In the genomic region with DNA sequence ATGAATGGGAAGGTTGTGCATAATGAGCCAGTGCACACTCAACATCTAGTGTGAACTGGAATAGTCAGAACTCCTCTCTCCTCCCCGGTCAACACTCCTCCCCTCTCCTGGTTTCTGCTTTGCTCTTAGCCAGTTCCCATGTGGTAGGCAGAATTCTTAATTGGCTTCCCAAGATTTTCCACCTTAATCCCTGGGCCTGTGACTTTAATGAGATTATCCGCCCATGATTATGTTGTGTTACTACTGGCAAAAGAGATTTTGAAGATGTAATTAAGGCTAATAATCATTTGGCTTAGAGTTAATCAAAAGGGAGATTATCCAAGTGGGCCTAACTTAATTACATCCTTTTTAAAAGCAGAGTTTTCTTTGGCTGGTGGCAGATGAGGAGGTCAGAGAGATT, we compare ENCODE assay signal across 32 cellular contexts.
"Had no signal": no experiment of that assay in that cellular context is flagged by ENCODE, and none has a peak within 500 bp of the region (broad histone marks: within the 10 kb centered on the region; RNA-seq: fewer than 3 reads in every experiment).

No MANE protein-coding gene starts in this region.

- H3K27ac ChIP-seq: ascending aorta, cardiac muscle cell, KMS-11, Peyer's patch had no signal

- H3K36me3 ChIP-seq: ascending aorta, cardiac muscle cell, Peyer's patch had no signal

- H3K36me3 Mint-ChIP-seq: activated CD4-positive, alpha-beta memory T cell treated with anti-CD3 and anti-CD28 coated beads for 36 hours; activated naive CD8-positive, alpha-beta T cell treated with anti-CD3 and anti-CD28 coated beads, Interleukin-2, amount 10 ng/mL, durations not matched to agents 7 days and 5 days had no signal

- H3K4me3 Mint-ChIP-seq: activated CD4-positive, alpha-beta memory T cell treated with anti-CD3 and anti-CD28 coated beads for 36 hours; activated naive CD8-positive, alpha-beta T cell treated with anti-CD3 and anti-CD28 coated beads, Interleukin-2, amount 10 ng/mL, durations not matched to agents 7 days and 5 days; activated T-cell treated with anti-CD3 and anti-CD28 coated beads, Interleukin-2, amount 50 U/mL, for 72 hours; activated T-helper 17 cell treated with anti-CD3 and anti-CD28 coated beads, Interleukin-2, amount 50 U/mL, for 72 hours; central memory CD8-positive, alpha-beta T cell had no signal

- H3K4me3 ChIP-seq: ascending aorta, cardiac muscle cell, Peyer's patch had no signal

- H3K9ac ChIP-seq: KMS-11 had no signal

- H3K27ac Mint-ChIP-seq: activated CD4-positive, alpha-beta memory T cell treated with anti-CD3 and anti-CD28 coated beads for 36 hours; activated naive CD8-positive, alpha-beta T cell treated with anti-CD3 and anti-CD28 coated beads, Interleukin-2, amount 10 ng/mL, durations not matched to agents 7 days and 5 days; activated T-cell treated with anti-CD3 and anti-CD28 coated beads, Interleukin-2, amount 50 U/mL, for 72 hours; activated T-helper 17 cell treated with anti-CD3 and anti-CD28 coated beads, Interleukin-2, amount 50 U/mL, for 72 hours had no signal

- H3K9me3 Mint-ChIP-seq: activated CD4-positive, alpha-beta memory T cell treated with anti-CD3 and anti-CD28 coated beads for 36 hours; activated naive CD8-positive, alpha-beta T cell treated with anti-CD3 and anti-CD28 coated beads, Interleukin-2, amount 10 ng/mL, durations not matched to agents 7 days and 5 days; activated T-cell treated with anti-CD3 and anti-CD28 coated beads, Interleukin-2, amount 50 U/mL, for 72 hours; activated T-helper 17 cell treated with anti-CD3 and anti-CD28 coated beads, Interleukin-2, amount 50 U/mL, for 72 hours; central memory CD8-positive, alpha-beta T cell had no signal

- H3K27me3 ChIP-seq: ascending aorta, cardiac muscle cell, Peyer's patch had no signal

- H3K9me3 ChIP-seq: ascending aorta, Peyer's patch had no signal

- H3K4me1 Mint-ChIP-seq: activated naive CD8-positive, alpha-beta T cell treated with anti-CD3 and anti-CD28 coated beads, Interleukin-2, amount 10 ng/mL, durations not matched to agents 7 days and 5 days; activated T-helper 17 cell treated with anti-CD3 and anti-CD28 coated beads, Interleukin-2, amount 50 U/mL, for 72 hours; central memory CD8-positive, alpha-beta T cell had no signal

- H3K4me1 ChIP-seq: ascending aorta, Peyer's patch had no signal

- H3K4me2 ChIP-seq: KMS-11 had no signal

- ATAC-seq: activated T-cell treated with anti-CD3 and anti-CD28 coated beads, Interleukin-2, amount 50 U/mL, for 72 hours; activated T-helper 17 cell treated with anti-CD3 and anti-CD28 coated beads, Interleukin-2, amount 50 U/mL, for 72 hours; PC-3 had no signal

- DNase-seq: activated CD4-positive, alpha-beta memory T cell treated with anti-CD3 and anti-CD28 coated beads for 36 hours; activated CD4-positive, alpha-beta T cell treated with anti-CD3 and anti-CD28 coated beads, Interleukin-2, amount 50 U/mL, for 1 hour; activated effector memory CD4-positive, alpha-beta T cell treated with anti-CD3 and anti-CD28 coated beads, Interleukin-2, amount 50 U/mL, for 16 hours; activated naive CD4-positive, alpha-beta T cell; activated naive CD4-positive, alpha-beta T cell treated with anti-CD3 and anti-CD28 coated beads, Interleukin-2, amount 50 U/mL, for 16 hours; activated naive CD8-positive, alpha-beta T cell treated with anti-CD3 and anti-CD28 coated beads, Interleukin-2, amount 10 ng/mL, durations not matched to agents 7 days and 5 days; activated T-cell treated with anti-CD3 and anti-CD28 coated beads, Interleukin-2, amount 50 U/mL, for 1 hour; activated T-cell treated with anti-CD3 and anti-CD28 coated beads, Interleukin-2, amount 50 U/mL, for 72 hours; amygdala; MM.1S; MV-4-11; NCI-H1092; NCI-H1436 treated with DMSO at 0.1 percent for 48 hours; NCI-H187; NCI-H2029 treated with DMSO at 0.1 percent for 48 hours; NCI-H2107; NCI-H2171; NCI-H2227 treated with DMSO at 0.1 percent for 48 hours; NCI-H446 treated with DMSO at 0.1 percent for 48 hours; NCI-H526; NCI-H748 treated with DMSO at 0.1 percent for 48 hours; PC-3; Peyer's patch; RPMI8226; SIG-M5; SW 1271; T1000 had no signal
